In genomic region chr12:68806488-68807237, GRCh38 we compare ENCODE assay signal across 1 cellular context.
TF ChIP-seq lines count a peak whose summit lies in the region.

No MANE protein-coding gene starts in this region.

TF ChIP-seq in H1, 55 proteins besides CTCF, POLR2A, EP300 and RAD21 (continued from another document):
- TF ChIP-seq MAX (IDR thresholded peaks at IDR 0.05) (no peak), POU5F1 (IDR thresholded peaks at IDR 0.05; ENCODE audit: low read depth, low read length) (no peak), KDM5A (IDR thresholded peaks at IDR 0.05; ENCODE audit: low read length) (no peak), CHD2 (IDR thresholded peaks at IDR 0.05; ENCODE audit: low read length) (no peak), NRF1 (IDR thresholded peaks at IDR 0.05; ENCODE audit: low read depth, low read length) (no peak), GTF2F1 (IDR thresholded peaks at IDR 0.05; ENCODE audit: borderline replicate concordance, low read depth, low read length) (no peak), EGR1 (IDR thresholded peaks at IDR 0.05; ENCODE audit: borderline replicate concordance, low read depth, low read length) (no peak), E2F6 (IDR thresholded peaks at IDR 0.05) (no peak), USF2 (IDR thresholded peaks at IDR 0.05; ENCODE audit: low read length) (no peak), SIX5 (IDR thresholded peaks at IDR 0.05; ENCODE audit: low read depth, low read length) (no peak), BRCA1 (IDR thresholded peaks at IDR 0.05; ENCODE audit: low read depth, low read length) (no peak), EZH2 (IDR thresholded peaks at IDR 0.05; ENCODE audit: low read depth, low read length, severe bottlenecking) (no peak), ATF3 (IDR thresholded peaks at IDR 0.05; ENCODE audit: insufficient read depth, low read depth, low read length) (no peak), CREB1 (IDR thresholded peaks at IDR 0.05) (no peak), CTBP2 (IDR thresholded peaks at IDR 0.05; ENCODE audit: borderline replicate concordance, insufficient read depth, insufficient read length, low read length) (no peak), ASH2L (IDR thresholded peaks at IDR 0.05; ENCODE audit: low read length) (no peak), CHD1 (IDR thresholded peaks at IDR 0.05; ENCODE audit: low read depth, low read length) (no peak)
